Comparison of ENCODE assay signal across 1 cellular context in genomic region chr15:49644364-49644794, GRCh38.
TF ChIP-seq lines count a peak whose summit lies in the region.

No MANE protein-coding gene starts in this region.

TF ChIP-seq in HepG2, 621 proteins besides CTCF, POLR2A, EP300 and RAD21:
- TF ChIP-seq ATF7 (IDR thresholded peaks at IDR 0.05) (peak; percentile 85), ATF7 (CRISPR knock-in tag; IDR thresholded peaks at IDR 0.05) (no peak), NFYB (CRISPR knock-in tag; IDR thresholded peaks at IDR 0.05) (no peak), ZBTB26 (CRISPR knock-in tag; IDR thresholded peaks at IDR 0.05; ENCODE audit: borderline replicate concordance) (no peak)
